8 cellular contexts compared by ENCODE assay signal in the genomic region with DNA sequence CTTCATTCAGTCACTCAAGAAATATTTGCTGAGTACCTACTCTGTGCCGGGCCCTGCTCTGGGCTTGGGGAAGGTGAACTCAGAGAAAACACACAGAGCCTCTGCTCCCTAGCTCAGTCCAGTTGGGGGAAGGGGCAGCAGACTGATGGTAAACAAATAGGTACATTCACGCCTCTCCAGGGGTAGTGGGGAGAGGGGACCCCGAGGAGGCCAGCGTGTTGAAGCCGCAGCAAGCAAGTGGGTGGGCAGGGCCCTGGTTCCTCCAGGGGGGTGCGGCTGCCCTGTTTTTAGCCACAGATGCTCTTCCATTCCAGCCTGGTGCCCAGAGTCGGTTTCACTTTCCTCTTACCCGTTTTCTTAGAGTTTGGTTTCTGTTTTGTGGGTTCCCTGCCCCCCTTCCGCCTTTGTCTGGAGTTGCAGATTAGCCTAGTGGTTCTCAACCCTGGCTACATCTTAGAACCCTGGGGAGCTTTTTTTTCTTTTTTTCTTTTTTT. TPM values are rescaled to one million over a fixed set of nuclear protein-coding genes. Genes with fewer than 3 reads are reported as not detected.
DNase-seq lines count a peak whose midpoint lies in the region; ATAC-seq and TF ChIP-seq lines count a peak whose summit lies in the region.

No MANE protein-coding gene starts in this region.

- H3K27me3 ChIP-seq in SU-DHL-6 (ENCODE audit: low read length) (no peaks in the 10 kb centered on the region), rectal smooth muscle tissue (ENCODE audit: control insufficient read depth, insufficient read depth, low read length) (no peaks in the 10 kb centered on the region)

- H3K9me3 ChIP-seq in SU-DHL-6 (ENCODE audit: insufficient read depth, low read length): no peaks in the 10 kb centered on the region

- H2AFZ ChIP-seq in SU-DHL-6 (ENCODE audit: low read depth, low read length, severe bottlenecking): peak overlapping the region; percentile 19

- H3K4me2 ChIP-seq in SU-DHL-6 (ENCODE audit: low read depth, low read length, poor library complexity, severe bottlenecking): peak overlapping the region; percentile 24

- H3F3A ChIP-seq in SU-DHL-6 (ENCODE audit: insufficient read depth): no peaks in the 10 kb centered on the region

- H3K9me2 ChIP-seq in SU-DHL-6 (replicated peaks; ENCODE audit: insufficient read depth, low read length): no peaks in the 10 kb centered on the region

- no peak for TF ChIP-seq CTCF in SU-DHL-6 (IDR thresholded peaks at IDR 0.05; ENCODE audit: insufficient read depth, low read length, poor library complexity, severe bottlenecking)

- H3K79me2 ChIP-seq in SU-DHL-6 (ENCODE audit: insufficient read depth, low read length): no peaks in the 10 kb centered on the region

- peak overlapping the region; percentile 92 for H3K27ac Mint-ChIP-seq in activated naive CD4-positive, alpha-beta T cell treated with anti-CD3 and anti-CD28 coated beads, Interleukin-2, amount 50 U/mL, for 72 hours

- H3K36me3 ChIP-seq in SU-DHL-6 (ENCODE audit: low read length): no peaks in the 10 kb centered on the region
- peaks cover 2% of the 10 kb centered on the region for H3K36me3 ChIP-seq in rectal smooth muscle tissue (ENCODE audit: control insufficient read depth, insufficient read depth, low read length)

- no peaks in the 10 kb centered on the region for H4K20me1 ChIP-seq in SU-DHL-6 (ENCODE audit: low read depth, low read length)

- no peaks in the 10 kb centered on the region for H3K9me3 Mint-ChIP-seq in activated naive CD4-positive, alpha-beta T cell treated with anti-CD3 and anti-CD28 coated beads, Interleukin-2, amount 50 U/mL, for 72 hours

- H3K27ac ChIP-seq in SU-DHL-6 (ENCODE audit: low read depth, low read length): no peak overlapping the region
- no peak overlapping the region for H3K27ac ChIP-seq in rectal smooth muscle tissue (ENCODE audit: low read depth, low read length)

- H3K9ac ChIP-seq in SU-DHL-6 (ENCODE audit: low read length): no peak overlapping the region
- no peak overlapping the region for H3K9ac ChIP-seq in rectal smooth muscle tissue (ENCODE audit: low read length)

- H3K36me3 Mint-ChIP-seq in activated naive CD4-positive, alpha-beta T cell treated with anti-CD3 and anti-CD28 coated beads, Interleukin-2, amount 50 U/mL, for 72 hours: no peaks in the 10 kb centered on the region

- peak; percentile 65 for ATAC-seq in HG02623 (IDR thresholded peaks at IDR 0.05; ENCODE audit: unreplicated experiment)
- ATAC-seq in activated naive CD4-positive, alpha-beta T cell treated with anti-CD3 and anti-CD28 coated beads, Interleukin-2, amount 50 U/mL, for 72 hours: peak; percentile 88 to 90

- H3K4me1 ChIP-seq in rectal smooth muscle tissue (ENCODE audit: control insufficient read depth, insufficient read depth, low read length): no peaks in the 10 kb centered on the region

- H3K4me3 ChIP-seq in SU-DHL-6 (ENCODE audit: insufficient read depth, low read length, poor library complexity, severe bottlenecking): no peak overlapping the region
- peak overlapping the region; percentile 20 for H3K4me3 ChIP-seq in rectal smooth muscle tissue (ENCODE audit: low read length)

- DNase-seq in CMK (ENCODE audit: low read depth) (peak; percentile 84), foreskin melanocyte (no peak), NCI-H748 treated with DMSO at 0.1 percent for 48 hours (lab: John Stamatoyannopoulos, UW) (no peak), NCI-H774 (lab: John Stamatoyannopoulos, UW) (no peak)
- DNase-seq in activated naive CD4-positive, alpha-beta T cell treated with anti-CD3 and anti-CD28 coated beads, Interleukin-2, amount 50 U/mL, for 72 hours (ENCODE audit: low spot score in 2 of 2): peak; percentile 57 to 64

RNA-seq across cellular contexts. Expression of a gene that starts 8.7 kb away (rescaled TPM):
- 100 to 1,000 TPM; 110 to 167 TPM for total RNA-seq in activated naive CD4-positive, alpha-beta T cell treated with anti-CD3 and anti-CD28 coated beads, Interleukin-2, amount 50 U/mL, for 72 hours

RNA-seq across cellular contexts. Expression of a gene that starts 9.1 kb away (rescaled TPM):
- total RNA-seq in activated naive CD4-positive, alpha-beta T cell treated with anti-CD3 and anti-CD28 coated beads, Interleukin-2, amount 50 U/mL, for 72 hours: 10 to 100 TPM; 17.6 to 28.6 TPM

RNA-seq across cellular contexts. Expression of a gene that starts 17.3 kb away (rescaled TPM):
- not detected for total RNA-seq in activated naive CD4-positive, alpha-beta T cell treated with anti-CD3 and anti-CD28 coated beads, Interleukin-2, amount 50 U/mL, for 72 hours

RNA-seq across cellular contexts. Expression of a gene that starts 27.8 kb away (rescaled TPM):
- total RNA-seq in activated naive CD4-positive, alpha-beta T cell treated with anti-CD3 and anti-CD28 coated beads, Interleukin-2, amount 50 U/mL, for 72 hours: 1 to 10 TPM; 7.4 to 9.5 TPM

RNA-seq across cellular contexts. Expression of a gene that starts 33.6 kb away (rescaled TPM):
- 10 to 100 TPM; 53.1 to 60.2 TPM for total RNA-seq in activated naive CD4-positive, alpha-beta T cell treated with anti-CD3 and anti-CD28 coated beads, Interleukin-2, amount 50 U/mL, for 72 hours

Comparison
In these comparisons a context has a peak if more than half of its experiments do, and no peak if none do; other contexts are left out.
1. DNase-seq: peak in CMK (single experiment) and activated naive CD4-positive, alpha-beta T cell treated with anti-CD3 and anti-CD28 coated beads, Interleukin-2, amount 50 U/mL, for 72 hours (2 of 2); none in foreskin melanocyte (single experiment), NCI-H748 treated with DMSO at 0.1 percent for 48 hours (single experiment) and NCI-H774 (single experiment).